Comparison of ENCODE assay signal across 18 cellular contexts in genomic region chr22:22800716-22801115, GRCh38.
A peak's percentile ranks its signal among the peaks of the same experiment; 100 is the strongest.
DNase-seq lines count a peak whose midpoint lies in the region; ATAC-seq, FAIRE-seq and TF ChIP-seq lines count a peak whose summit lies in the region.
"Had no signal": no experiment of that assay in that cellular context is flagged by ENCODE, and none has a peak within 500 bp of the region (broad histone marks: within the 10 kb centered on the region; RNA-seq: fewer than 3 reads in every experiment).

No MANE protein-coding gene starts in this region.

- no peaks in the 10 kb centered on the region for H3K9me3 ChIP-seq in lung (ENCODE audit: control insufficient read depth in 2 of 2, insufficient read depth in 1 of 2, low read length in 1 of 2)
- H3K9me3 ChIP-seq: Peyer's patch, SK-N-SH had no signal

- DNase-seq in GM04504 (ENCODE audit: low read depth), result peak; percentile 7
- DNase-seq in bronchial epithelial cell (ENCODE audit: low read depth), result no peak
- peak; percentile 21 for DNase-seq in lung (ENCODE audit: low spot score)
- DNase-seq in stromal cell of bone marrow (ENCODE audit: low read depth), result peak; percentile 6
- DNase-seq in iPS-NIHi7 (ENCODE audit: extremely low spot score), result no peak
- DNase-seq in NCI-H446 treated with DMSO at 0.1 percent for 48 hours (lab: John Stamatoyannopoulos, UW), result no peak
- DNase-seq in NCI-H748 treated with DMSO at 0.1 percent for 48 hours (lab: John Stamatoyannopoulos, UW), result no peak
- DNase-seq: EL, MM.1S, NCI-H1105 treated with DMSO at 0.1 percent for 48 hours, NCI-H187 treated with DMSO at 0.1 percent for 48 hours, NCI-H82, Peyer's patch, Right ventricle myocardium superior, SK-N-SH had no signal

- H3K36me3 ChIP-seq in bronchial epithelial cell (ENCODE audit: control insufficient read depth, insufficient read depth, low read length) (no peaks in the 10 kb centered on the region), lung (ENCODE audit: control insufficient read depth in 2 of 2, insufficient read depth in 2 of 2, low read length in 2 of 2) (no peaks in the 10 kb centered on the region)
- H3K36me3 ChIP-seq: BLaER1 treated with 17β-estradiol and CSF1 and Interleukin-3, amounts not matched to agents 10 nM and 100 nM; Peyer's patch had no signal

- 91% methylated on average over 3 of the region's 3 CpGs for WGBS in lung, 2 donors

- no peak for ATAC-seq in lung (ENCODE audit: insufficient read depth, low FRiP score)

- H3K4me1 ChIP-seq in lung (ENCODE audit: control insufficient read depth in 2 of 2, insufficient read depth in 2 of 2, low read length in 2 of 2), result no peaks in the 10 kb centered on the region
- H3K4me1 ChIP-seq: Peyer's patch had no signal

- H3K27ac ChIP-seq in lung (ENCODE audit: low read depth in 1 of 2, low read length in 1 of 2), result no peak overlapping the region
- H3K27ac ChIP-seq: BLaER1 treated with 17β-estradiol and CSF1 and Interleukin-3, amounts not matched to agents 10 nM and 100 nM; KMS-11; Peyer's patch had no signal

- H3K27me3 ChIP-seq in bronchial epithelial cell (ENCODE audit: control insufficient read depth, insufficient read depth, low read length) (no peaks in the 10 kb centered on the region), lung (ENCODE audit: control insufficient read depth, insufficient read depth) (no peaks in the 10 kb centered on the region)
- H3K27me3 ChIP-seq: BLaER1 treated with 17β-estradiol and CSF1 and Interleukin-3, amounts not matched to agents 10 nM and 100 nM; Peyer's patch had no signal

- peak; percentile 40 for FAIRE-seq in bronchial epithelial cell (lab: Jason Lieb, UNC)
- FAIRE-seq: GM18507 had no signal

- TF ChIP-seq CTCF in bronchial epithelial cell (IDR thresholded peaks at IDR 0.05; ENCODE audit: insufficient read depth, low read length, severe bottlenecking) (no peak), lung (IDR thresholded peaks at IDR 0.05; ENCODE audit: control extremely low read depth, extremely low read depth) (no peak)

- no peak overlapping the region for H3K4me3 ChIP-seq in bronchial epithelial cell (ENCODE audit: low read depth, low read length)
- H3K4me3 ChIP-seq in lung, result no peak overlapping the region
- H3K4me3 ChIP-seq: BLaER1 treated with 17β-estradiol and CSF1 and Interleukin-3, amounts not matched to agents 10 nM and 100 nM; Peyer's patch had no signal

Comparison
In these comparisons a context has a peak if more than half of its experiments do, and no peak if none do; other contexts are left out.
1. DNase-seq: peak in GM04504 (single experiment), lung (single experiment) and stromal cell of bone marrow (single experiment); none in bronchial epithelial cell (single experiment), iPS-NIHi7 (single experiment), NCI-H446 treated with DMSO at 0.1 percent for 48 hours (single experiment) and NCI-H748 treated with DMSO at 0.1 percent for 48 hours (single experiment).